Comparison of ENCODE assay signal across 8 cellular contexts in the genomic region with DNA sequence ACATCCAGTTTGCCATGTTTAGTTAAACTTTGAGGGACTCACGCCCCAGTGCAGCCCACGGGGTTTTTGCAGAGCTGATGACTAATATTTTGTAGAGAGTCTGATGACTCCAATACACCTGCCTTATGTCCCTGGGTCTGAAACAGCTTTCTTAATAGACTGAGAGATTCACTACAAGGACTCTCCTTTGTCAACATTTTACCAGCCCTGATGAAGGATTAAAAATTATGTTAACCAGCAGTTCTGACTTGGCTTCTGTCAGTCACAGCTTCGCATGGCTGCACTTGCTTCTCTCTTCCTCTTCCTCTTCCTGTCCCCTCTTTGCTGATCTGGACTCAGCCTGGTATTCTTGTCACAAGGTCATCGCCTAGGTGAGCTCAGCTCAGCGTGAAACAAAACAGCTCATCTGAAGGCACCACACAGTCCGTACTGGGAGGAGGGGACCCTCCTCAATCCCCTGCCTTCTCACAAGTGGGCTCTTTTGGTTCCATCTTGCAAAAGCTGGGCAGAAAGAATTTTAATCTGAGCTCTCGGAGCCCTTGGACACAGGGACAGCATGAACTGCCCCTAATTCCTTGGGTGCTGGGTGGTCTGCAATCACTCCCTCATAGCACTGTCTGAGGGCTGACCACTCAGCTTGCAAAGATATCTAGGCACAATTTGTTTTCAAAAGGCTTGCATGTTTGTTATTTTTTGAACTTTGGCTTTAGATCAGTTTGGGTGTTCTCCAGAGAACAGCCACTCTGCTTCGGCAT. TPM values are rescaled to one million over a fixed set of nuclear protein-coding genes. Genes with fewer than 3 reads are reported as not detected.
DNase-seq lines count a peak whose midpoint lies in the region; ATAC-seq and TF ChIP-seq lines count a peak whose summit lies in the region.

No MANE protein-coding gene starts in this region.

- ATAC-seq in GM19452 (IDR thresholded peaks at IDR 0.05; ENCODE audit: unreplicated experiment) (peak; percentile 64), HG03460 (IDR thresholded peaks at IDR 0.05; ENCODE audit: unreplicated experiment) (peak; percentile 61)
- peak; percentile 65 to 68 for ATAC-seq in activated naive CD4-positive, alpha-beta T cell treated with anti-CD3 and anti-CD28 coated beads, Interleukin-2, amount 50 U/mL, for 72 hours

- H3K9me3 ChIP-seq in prostate gland = no peaks in the 10 kb centered on the region

- no peaks in the 10 kb centered on the region for H3K36me3 ChIP-seq in prostate gland

- intact Hi-C loops in prostate gland (cut with DNase I) = loop anchor here (5.0 kb wide), 1 partner anchor 115 kb away; no protein-coding TSS in a partner anchor

- no peak overlapping the region for H3K4me3 ChIP-seq in prostate gland

- peak overlapping the region; percentile 73 to 88 for H3K27ac Mint-ChIP-seq in activated naive CD4-positive, alpha-beta T cell treated with anti-CD3 and anti-CD28 coated beads, Interleukin-2, amount 50 U/mL, for 72 hours

- TF ChIP-seq POLR2A in prostate gland (IDR thresholded peaks at IDR 0.05) = no peak

- peak overlapping the region; percentile 44 to 46 for H3K27ac ChIP-seq in prostate gland

- DNase-seq in GDM1 (lab: John Stamatoyannopoulos, UW) (peak; percentile 12), prostate gland (ENCODE audit: low spot score) (no peak), DMS 273 (lab: John Stamatoyannopoulos, UW; ENCODE audit: unreplicated experiment) (no peak), SIG-M5 treated with dmso at 0.1 percent for 504 hours (lab: John Stamatoyannopoulos, UW; ENCODE audit: unreplicated experiment) (no peak)
- peak in 1 of 2 donors; percentile 23 for DNase-seq in activated naive CD4-positive, alpha-beta T cell treated with anti-CD3 and anti-CD28 coated beads, Interleukin-2, amount 50 U/mL, for 72 hours (ENCODE audit: low spot score in 2 of 2)
- no peak for DNase-seq in activated CD4-positive, CD25-positive, alpha-beta regulatory T cell treated with anti-CD3 and anti-CD28 coated beads, Interleukin-2, amount 50 U/mL, for 72 hours

- H3K36me3 Mint-ChIP-seq in activated naive CD4-positive, alpha-beta T cell treated with anti-CD3 and anti-CD28 coated beads, Interleukin-2, amount 50 U/mL, for 72 hours = peaks cover 0 to 14% of the 10 kb centered on the region in 2 donors

- peaks cover 0 to 4% of the 10 kb centered on the region in 2 donors for H3K9me3 Mint-ChIP-seq in activated naive CD4-positive, alpha-beta T cell treated with anti-CD3 and anti-CD28 coated beads, Interleukin-2, amount 50 U/mL, for 72 hours

- TF ChIP-seq CTCF in prostate gland (IDR thresholded peaks at IDR 0.05) = no peak

- no peaks in the 10 kb centered on the region for H3K27me3 ChIP-seq in prostate gland (replicated peaks; ENCODE audit: insufficient read depth)

- WGBS in prostate gland = 51% methylated on average over 8 of the region's 8 CpGs

- H3K4me1 ChIP-seq in prostate gland (replicated peaks) = no peaks in the 10 kb centered on the region

RNA-seq across cellular contexts. Expression of a gene that starts 38.1 kb away (rescaled TPM):
- total RNA-seq in activated naive CD4-positive, alpha-beta T cell treated with anti-CD3 and anti-CD28 coated beads, Interleukin-2, amount 50 U/mL, for 72 hours = 10 to 100 TPM in 1 of 2 donors, 1 to 10 TPM in 1; 3.2 to 11.0 TPM
- 1 to 10 TPM in 1 of 2 donors, under 1 TPM in 1; 0.74 to 1.5 TPM for total RNA-seq in prostate gland
